In the genomic region with DNA sequence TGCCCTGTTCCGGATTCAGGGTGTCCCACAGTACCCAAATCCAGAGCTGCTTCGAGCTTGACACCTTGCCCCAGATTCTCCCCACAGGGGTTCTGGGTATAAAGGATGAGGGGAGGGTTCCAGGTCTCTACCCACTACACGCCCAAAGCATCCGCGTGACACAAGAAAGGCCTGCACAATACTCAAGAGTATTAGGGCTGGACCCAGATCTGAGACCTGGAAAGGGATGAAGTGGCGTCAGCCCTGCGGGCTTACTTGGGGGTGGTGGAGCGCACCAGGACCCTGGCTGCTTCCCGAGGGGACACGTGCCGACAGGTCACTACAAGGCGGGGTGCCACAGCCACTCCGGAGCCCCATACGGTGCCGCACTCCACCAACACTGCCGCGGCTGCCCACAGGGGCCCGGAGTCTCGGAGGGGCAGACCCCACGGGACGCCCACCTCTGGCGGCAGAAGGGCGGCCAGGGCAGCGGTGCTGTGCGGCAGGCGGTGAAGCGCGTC, we compare ENCODE assay signal across 8 cellular contexts. TPM values are rescaled to one million over a fixed set of nuclear protein-coding genes. Genes with fewer than 3 reads are reported as not detected.
A peak's percentile ranks its signal among the peaks of the same experiment; 100 is the strongest.
DNase-seq lines count a peak whose midpoint lies in the region; ATAC-seq, FAIRE-seq and TF ChIP-seq lines count a peak whose summit lies in the region.

No MANE protein-coding gene starts in this region.

- H3K9ac ChIP-seq in SU-DHL-6 (ENCODE audit: low read length) (peak overlapping the region; percentile 81), skeletal muscle satellite cell (ENCODE audit: low read depth, low read length) (peak overlapping the region; percentile 83)

- H4K20me1 ChIP-seq in SU-DHL-6 (ENCODE audit: low read depth, low read length): no peaks in the 10 kb centered on the region

- H3K4me1 ChIP-seq in skeletal muscle satellite cell (ENCODE audit: control insufficient read depth, insufficient read depth, low read length): peaks cover 19% of the 10 kb centered on the region

- H3K4me2 ChIP-seq in SU-DHL-6 (ENCODE audit: low read depth, low read length, poor library complexity, severe bottlenecking): peak overlapping the region; percentile 69
- H3K4me2 ChIP-seq in skeletal muscle satellite cell (ENCODE audit: low read length): peak overlapping the region; percentile 98

- peak overlapping the region; percentile 33 for H2AFZ ChIP-seq in SU-DHL-6 (ENCODE audit: low read depth, low read length, severe bottlenecking)

- DNase-seq in HFF-Myc (ENCODE audit: extremely low read depth, low read depth) (no peak), foreskin fibroblast (no peak), NAMALWA (ENCODE audit: low spot score) (no peak), GM12892 (ENCODE audit: insufficient read length) (no peak), NCI-H226 (no peak)

- peaks cover 25% of the 10 kb centered on the region for H3K79me2 ChIP-seq in SU-DHL-6 (ENCODE audit: insufficient read depth, low read length)

- H3K27me3 ChIP-seq in SU-DHL-6 (ENCODE audit: low read length): no peaks in the 10 kb centered on the region
- no peaks in the 10 kb centered on the region for H3K27me3 ChIP-seq in skeletal muscle satellite cell (ENCODE audit: control insufficient read depth, insufficient read depth, low read length)

- H3K9me3 ChIP-seq in SU-DHL-6 (ENCODE audit: insufficient read depth, low read length): no peaks in the 10 kb centered on the region
- H3K9me3 ChIP-seq in skeletal muscle satellite cell (replicated peaks; ENCODE audit: low read length): no peaks in the 10 kb centered on the region

- ATAC-seq in GM18502 (IDR thresholded peaks at IDR 0.05; ENCODE audit: poor library complexity, unreplicated experiment): peak; percentile 27

- FAIRE-seq in GM12892 (lab: Jason Lieb, UNC): no peak

- H3K36me3 ChIP-seq in SU-DHL-6 (ENCODE audit: low read length) (peaks cover under 1% of the 10 kb centered on the region; the same call in 1 of the 2 replicates), skeletal muscle satellite cell (ENCODE audit: insufficient read depth, low read length) (peaks cover 16% of the 10 kb centered on the region)

- H3K9me2 ChIP-seq in SU-DHL-6 (replicated peaks; ENCODE audit: insufficient read depth, low read length): no peaks in the 10 kb centered on the region

- peaks cover 12% of the 10 kb centered on the region for H3F3A ChIP-seq in SU-DHL-6 (ENCODE audit: insufficient read depth)

- TF ChIP-seq CTCF in HFF-Myc (IDR thresholded peaks at IDR 0.05; ENCODE audit: low read depth, low read length, missing control alignments) (no peak), SU-DHL-6 (IDR thresholded peaks at IDR 0.05; ENCODE audit: insufficient read depth, low read length, poor library complexity, severe bottlenecking) (no peak), foreskin fibroblast (IDR thresholded peaks at IDR 0.05; ENCODE audit: low read depth, low read length) (no peak)

- no peak for TF ChIP-seq POLR2A in GM12892 (IDR thresholded peaks at IDR 0.05; ENCODE audit: low read depth, low read length)

- peak overlapping the region; percentile 64 for H3K4me3 ChIP-seq in HFF-Myc (replicated peaks; ENCODE audit: low read depth, low read length)
- H3K4me3 ChIP-seq in SU-DHL-6 (ENCODE audit: insufficient read depth, low read length, poor library complexity, severe bottlenecking): peak overlapping the region; percentile 60
- peak overlapping the region; percentile 55 to 66 for H3K4me3 ChIP-seq in foreskin fibroblast (ENCODE audit: low read depth in 1 of 2, low read length in 2 of 2)
- H3K4me3 ChIP-seq in skeletal muscle satellite cell (ENCODE audit: low read length): peak overlapping the region; percentile 78

- H3K27ac ChIP-seq in SU-DHL-6 (ENCODE audit: low read depth, low read length): peak overlapping the region; percentile 87

RNA-seq across cellular contexts. Expression of a gene that starts 1.3 kb away (rescaled TPM):
- 8.1 and 9.0 TPM in 2 replicates for total RNA-seq in skeletal muscle satellite cell (2012; rRNA removed)
- polyA plus RNA-seq in GM12892 (2012; ENCODE audit: missing spikeins): 8.2 TPM

RNA-seq across cellular contexts. Expression of a gene that starts 12.6 kb away (rescaled TPM):
- total RNA-seq in skeletal muscle satellite cell (2012; rRNA removed): 3.7 and 5.8 TPM in 2 replicates
- polyA plus RNA-seq in GM12892 (2012; ENCODE audit: missing spikeins): 13.8 TPM

RNA-seq across cellular contexts. Expression of a gene that starts 25.1 kb away (rescaled TPM):
- 143 and 163 TPM in 2 replicates for total RNA-seq in skeletal muscle satellite cell (2012; rRNA removed)
- polyA plus RNA-seq in GM12892 (2012; ENCODE audit: missing spikeins): 26.4 TPM
